Comparison of ENCODE assay signal across 32 cellular contexts in genomic region chr7:128231677-128232076, GRCh38. TPM values are rescaled to one million over a fixed set of nuclear protein-coding genes. Genes with fewer than 3 reads are reported as not detected.
"Had no signal": no experiment of that assay in that cellular context is flagged by ENCODE, and none has a peak within 500 bp of the region (broad histone marks: within the 10 kb centered on the region; RNA-seq: fewer than 3 reads in every experiment).

No MANE protein-coding gene starts in this region.

- H3K9me3 ChIP-seq: neutrophil, ovary, psoas muscle, right lobe of liver, sigmoid colon, stomach, thoracic aorta, thyroid gland, tibial nerve, upper lobe of left lung, vagina had no signal

- DNase-seq: naive thymus-derived CD8-positive, alpha-beta T cell; nephron progenitor cell; nucleus accumbens; ovary; psoas muscle; right cardiac atrium; right lobe of liver; sigmoid colon; small intestine; stimulated activated CD4-positive, alpha-beta T cell treated with anti-CD3 and anti-CD28 coated beads, Interleukin-15, amount 100 ng/mL, for 24 hours; stimulated activated CD4-positive, alpha-beta T cell treated with anti-CD3 and anti-CD28 coated beads, Interleukin-2, amount 100 ng/mL, for 24 hours; stimulated activated CD4-positive, alpha-beta T cell treated with anti-CD3 and anti-CD28 coated beads, Interleukin-2, amount 100 ng/mL, for 48 hours; stimulated activated CD4-positive, alpha-beta T cell treated with anti-CD3 and anti-CD28 coated beads, Interleukin-4, amount 100 ng/mL, for 24 hours; stimulated activated naive B cell treated with anti-CD40 and anti-IgM and Interleukin-4, amounts not matched to agents 10 μg/mL and 1 μg/mL and 100 μg/mL, for 72 hours; stimulated activated naive CD4-positive, alpha-beta T cell treated with Interleukin-2 at 50 U/mL for 16 hours; stomach; trophoblast cell; upper lobe of left lung had no signal

- H3K4me3 ChIP-seq: ovary, psoas muscle, right lobe of liver, sigmoid colon, stomach, thoracic aorta, thyroid gland, tibial nerve, upper lobe of left lung, vagina had no signal

- H3K27ac ChIP-seq: neutrophil, ovary, parathyroid adenoma, psoas muscle, right lobe of liver, sigmoid colon, stomach, thoracic aorta, tibial nerve, upper lobe of left lung, vagina had no signal

- H3K4me1 Mint-ChIP-seq: stimulated activated naive B cell treated with anti-CD40 and anti-IgM and Interleukin-4, amounts not matched to agents 10 μg/mL and 1 μg/mL and 100 μg/mL, for 72 hours had no signal

- H3K9me3 Mint-ChIP-seq: naive thymus-derived CD8-positive, alpha-beta T cell; nephron progenitor cell; stimulated activated effector memory CD8-positive, alpha-beta T cell treated with anti-CD3 and anti-CD28 coated beads, Interleukin-12 subunit alpha, Interleukin-12 subunit beta, amount 100 ng/mL, for 72 hours; stimulated activated naive CD8-positive, alpha-beta T cell treated with anti-CD3 and anti-CD28 coated beads, Interleukin-15, Interleukin-2, amounts not matched to agents 100 ng/mL and 50 ng/mL, for 24 hours had no signal

- H3K27ac Mint-ChIP-seq: naive thymus-derived CD8-positive, alpha-beta T cell; natural killer cell treated with Interleukin-12 subunit alpha and Interleukin-12 subunit beta and Interleukin-15 and Interleukin-18, amount 100 ng/mL, for 72 hours; nephron progenitor cell; progenitor cell of endocrine pancreas; stimulated activated effector memory CD8-positive, alpha-beta T cell treated with anti-CD3 and anti-CD28 coated beads, Interleukin-12 subunit alpha, Interleukin-12 subunit beta, amount 100 ng/mL, for 72 hours; stimulated activated naive B cell treated with anti-CD40 and anti-IgM and Interleukin-4, amounts not matched to agents 10 μg/mL and 1 μg/mL and 100 μg/mL, for 72 hours; stimulated activated naive CD8-positive, alpha-beta T cell treated with anti-CD3 and anti-CD28 coated beads, Interleukin-15, Interleukin-2, amounts not matched to agents 100 ng/mL and 50 ng/mL, for 24 hours had no signal

- ATAC-seq: naive thymus-derived CD8-positive, alpha-beta T cell; natural killer cell treated with Interleukin-12 subunit alpha and Interleukin-12 subunit beta and Interleukin-15 and Interleukin-18, amount 100 ng/mL, for 72 hours; psoas muscle; right cardiac atrium; right lobe of liver had no signal

- H3K36me3 Mint-ChIP-seq: naive thymus-derived CD8-positive, alpha-beta T cell; stimulated activated effector memory CD8-positive, alpha-beta T cell treated with anti-CD3 and anti-CD28 coated beads, Interleukin-12 subunit alpha, Interleukin-12 subunit beta, amount 100 ng/mL, for 72 hours; stimulated activated naive B cell treated with anti-CD40 and anti-IgM and Interleukin-4, amounts not matched to agents 10 μg/mL and 1 μg/mL and 100 μg/mL, for 72 hours had no signal

- H3K4me3 Mint-ChIP-seq: naive thymus-derived CD8-positive, alpha-beta T cell; natural killer cell treated with Interleukin-12 subunit alpha and Interleukin-12 subunit beta and Interleukin-15 and Interleukin-18, amount 100 ng/mL, for 72 hours; nephron progenitor cell; neural crest cell; stimulated activated effector memory CD8-positive, alpha-beta T cell treated with anti-CD3 and anti-CD28 coated beads, Interleukin-12 subunit alpha, Interleukin-12 subunit beta, amount 100 ng/mL, for 72 hours; stimulated activated naive B cell treated with anti-CD40 and anti-IgM and Interleukin-4, amounts not matched to agents 10 μg/mL and 1 μg/mL and 100 μg/mL, for 72 hours; stimulated activated naive CD8-positive, alpha-beta T cell treated with anti-CD3 and anti-CD28 coated beads, Interleukin-15, Interleukin-2, amounts not matched to agents 100 ng/mL and 50 ng/mL, for 24 hours had no signal

- H3K4me1 ChIP-seq: psoas muscle, right lobe of liver, sigmoid colon, stomach, tibial nerve, upper lobe of left lung, vagina had no signal

- FAIRE-seq: small intestine, urothelium cell line had no signal

RNA-seq across cellular contexts. Expression of gene LEP, which starts 9.4 kb away (rescaled TPM):
- total RNA-seq: naive thymus-derived CD8-positive, alpha-beta T cell; natural killer cell treated with Interleukin-12 subunit alpha and Interleukin-12 subunit beta and Interleukin-15 and Interleukin-18, amount 100 ng/mL, for 72 hours; neural crest cell; progenitor cell of endocrine pancreas; renal cortical epithelial cell; right lobe of liver; stomach; temporal lobe; thoracic aorta; upper lobe of left lung had no signal
- polyA plus RNA-seq: naive thymus-derived CD8-positive, alpha-beta T cell had no signal
